In the genomic region with DNA sequence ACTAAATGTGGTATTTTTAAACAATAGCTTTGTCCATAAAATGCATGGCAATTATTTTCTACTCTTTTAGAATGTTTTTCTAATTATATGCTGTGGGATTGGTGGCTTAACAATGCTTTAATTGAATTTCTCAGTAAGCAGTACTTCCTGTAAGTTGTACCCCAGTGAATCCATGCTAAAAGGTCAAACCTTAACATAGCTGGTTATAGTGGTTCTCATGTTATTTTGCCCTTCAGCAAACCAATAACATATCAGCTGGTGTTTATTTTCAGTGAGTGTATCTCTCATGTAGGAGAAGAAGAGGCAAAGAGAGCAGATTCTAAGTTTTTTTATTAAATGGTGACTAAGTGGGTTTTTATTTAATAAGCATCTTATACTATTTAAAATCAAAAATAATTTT, we compare ENCODE assay signal across 28 cellular contexts.
"Had no signal": no experiment of that assay in that cellular context is flagged by ENCODE, and none has a peak within 500 bp of the region (broad histone marks: within the 10 kb centered on the region; RNA-seq: fewer than 3 reads in every experiment).

No MANE protein-coding gene starts in this region.

- H3K36me3 ChIP-seq: stomach, suprapubic skin, thyroid gland, tibial artery, tibial nerve, upper lobe of left lung, upper lobe of right lung, uterus, vagina had no signal

- H3K36me3 Mint-ChIP-seq: stimulated activated effector memory CD8-positive, alpha-beta T cell treated with anti-CD3 and anti-CD28 coated beads, Interleukin-12 subunit alpha, Interleukin-12 subunit beta, amount 100 ng/mL, for 72 hours; stimulated activated memory B cell treated with anti-CD40 and anti-IgM and Interleukin-4, amounts not matched to agents 10 μg/mL and 1 μg/mL and 100 μg/mL, for 72 hours; stimulated activated naive B cell treated with anti-CD40 and anti-IgM and Interleukin-4, amounts not matched to agents 10 μg/mL and 1 μg/mL and 100 μg/mL, for 72 hours; type B pancreatic cell had no signal

- H3K27ac Mint-ChIP-seq: stimulated activated effector memory CD8-positive, alpha-beta T cell treated with anti-CD3 and anti-CD28 coated beads, Interleukin-12 subunit alpha, Interleukin-12 subunit beta, amount 100 ng/mL, for 72 hours; stimulated activated memory B cell treated with anti-CD40 and anti-IgM and Interleukin-4, amounts not matched to agents 10 μg/mL and 1 μg/mL and 100 μg/mL, for 72 hours; stimulated activated naive B cell treated with anti-CD40 and anti-IgM and Interleukin-4, amounts not matched to agents 10 μg/mL and 1 μg/mL and 100 μg/mL, for 72 hours; stimulated activated naive CD8-positive, alpha-beta T cell treated with anti-CD3 and anti-CD28 coated beads, Interleukin-15, amount 100 ng/mL, for 72 hours; stimulated activated naive CD8-positive, alpha-beta T cell treated with anti-CD3 and anti-CD28 coated beads, Interleukin-15, Interleukin-2, amounts not matched to agents 100 ng/mL and 50 ng/mL, for 24 hours; type B pancreatic cell had no signal

- DNase-seq: stimulated activated CD4-positive, alpha-beta T cell treated with anti-CD3 and anti-CD28 coated beads, Interleukin-2, amount 100 ng/mL, for 48 hours; stimulated activated CD4-positive, alpha-beta T cell treated with anti-CD3 and anti-CD28 coated beads, Interleukin-4, amount 100 ng/mL, for 1 hour; stimulated activated CD4-positive, alpha-beta T cell treated with anti-CD3 and anti-CD28 coated beads, Interleukin-4, amount 100 ng/mL, for 24 hours; stimulated activated CD4-positive, alpha-beta T cell treated with anti-CD3 and anti-CD28 coated beads, Interleukin-4, amount 100 ng/mL, for 4 hours; stimulated activated CD8-positive, alpha-beta memory T cell treated with anti-CD3 and anti-CD28 coated beads, Interleukin-4, amount 100 ng/mL, for 48 hours; stimulated activated naive B cell treated with anti-CD40 and anti-IgM and Interleukin-4, amounts not matched to agents 10 μg/mL and 1 μg/mL and 100 μg/mL, for 72 hours; stimulated activated naive CD4-positive, alpha-beta T cell; stimulated activated naive CD4-positive, alpha-beta T cell treated with Interleukin-2 at 50 U/mL for 16 hours; stimulated activated naive CD8-positive, alpha-beta T cell treated with anti-CD3 and anti-CD28 coated beads, Interleukin-15, amount 100 ng/mL, for 72 hours; stimulated activated naive CD8-positive, alpha-beta T cell treated with anti-CD3 and anti-CD28 coated beads, Interleukin-15, Interleukin-2, amounts not matched to agents 100 U/mL and 50 U/mL, for 24 hours; stomach; substantia nigra; testis; thyroid gland; tibial artery; transverse colon; trophoblast cell; upper lobe of left lung; upper lobe of right lung; uterus had no signal

- H3K27ac ChIP-seq: stomach, suprapubic skin, testis, thoracic aorta, thyroid gland, tibial artery, tibial nerve, transverse colon, upper lobe of left lung, upper lobe of right lung, uterus, vagina had no signal

- H3K27me3 ChIP-seq: stomach, suprapubic skin, testis, thyroid gland, tibial artery, tibial nerve, transverse colon, upper lobe of left lung, upper lobe of right lung, uterus, vagina had no signal

- H3K9me3 Mint-ChIP-seq: stimulated activated effector memory CD8-positive, alpha-beta T cell treated with anti-CD3 and anti-CD28 coated beads, Interleukin-12 subunit alpha, Interleukin-12 subunit beta, amount 100 ng/mL, for 72 hours; stimulated activated memory B cell treated with anti-CD40 and anti-IgM and Interleukin-4, amounts not matched to agents 10 μg/mL and 1 μg/mL and 100 μg/mL, for 72 hours; stimulated activated naive CD8-positive, alpha-beta T cell treated with anti-CD3 and anti-CD28 coated beads, Interleukin-15, amount 100 ng/mL, for 72 hours; stimulated activated naive CD8-positive, alpha-beta T cell treated with anti-CD3 and anti-CD28 coated beads, Interleukin-15, Interleukin-2, amounts not matched to agents 100 ng/mL and 50 ng/mL, for 24 hours had no signal

- H3K27me3 Mint-ChIP-seq: stimulated activated naive CD8-positive, alpha-beta T cell treated with anti-CD3 and anti-CD28 coated beads, Interleukin-15, Interleukin-2, amounts not matched to agents 100 ng/mL and 50 ng/mL, for 24 hours had no signal

- H3K4me3 ChIP-seq: stomach, suprapubic skin, testis, thoracic aorta, thyroid gland, tibial artery, tibial nerve, transverse colon, upper lobe of left lung, upper lobe of right lung, uterus, vagina had no signal

- H3K4me3 Mint-ChIP-seq: stimulated activated effector memory CD8-positive, alpha-beta T cell treated with anti-CD3 and anti-CD28 coated beads, Interleukin-12 subunit alpha, Interleukin-12 subunit beta, amount 100 ng/mL, for 72 hours; stimulated activated memory B cell treated with anti-CD40 and anti-IgM and Interleukin-4, amounts not matched to agents 10 μg/mL and 1 μg/mL and 100 μg/mL, for 72 hours; stimulated activated naive B cell treated with anti-CD40 and anti-IgM and Interleukin-4, amounts not matched to agents 10 μg/mL and 1 μg/mL and 100 μg/mL, for 72 hours; stimulated activated naive CD8-positive, alpha-beta T cell treated with anti-CD3 and anti-CD28 coated beads, Interleukin-15, amount 100 ng/mL, for 72 hours; stimulated activated naive CD8-positive, alpha-beta T cell treated with anti-CD3 and anti-CD28 coated beads, Interleukin-15, Interleukin-2, amounts not matched to agents 100 ng/mL and 50 ng/mL, for 24 hours; type B pancreatic cell had no signal

- H3K4me1 Mint-ChIP-seq: stimulated activated effector memory CD8-positive, alpha-beta T cell treated with anti-CD3 and anti-CD28 coated beads, Interleukin-12 subunit alpha, Interleukin-12 subunit beta, amount 100 ng/mL, for 72 hours; stimulated activated memory B cell treated with anti-CD40 and anti-IgM and Interleukin-4, amounts not matched to agents 10 μg/mL and 1 μg/mL and 100 μg/mL, for 72 hours; stimulated activated naive CD8-positive, alpha-beta T cell treated with anti-CD3 and anti-CD28 coated beads, Interleukin-15, amount 100 ng/mL, for 72 hours had no signal

- H3K9me3 ChIP-seq: stomach, suprapubic skin, testis, thoracic aorta, thyroid gland, tibial artery, tibial nerve, transverse colon, upper lobe of left lung, upper lobe of right lung, uterus, vagina had no signal

- H3K4me1 ChIP-seq: suprapubic skin, testis, tibial artery, tibial nerve, upper lobe of right lung, uterus, vagina had no signal

- ATAC-seq: stimulated activated effector memory CD8-positive, alpha-beta T cell treated with anti-CD3 and anti-CD28 coated beads, Interleukin-12 subunit alpha, Interleukin-12 subunit beta, amount 100 ng/mL, for 72 hours; stimulated activated memory B cell treated with anti-CD40 and anti-IgM and Interleukin-4, amounts not matched to agents 10 μg/mL and 1 μg/mL and 100 μg/mL, for 72 hours; stimulated activated naive CD8-positive, alpha-beta T cell treated with anti-CD3 and anti-CD28 coated beads, Interleukin-15, amount 100 ng/mL, for 72 hours; stimulated activated naive CD8-positive, alpha-beta T cell treated with anti-CD3 and anti-CD28 coated beads, Interleukin-15, Interleukin-2, amounts not matched to agents 100 U/mL and 50 U/mL, for 24 hours; upper lobe of right lung had no signal
